ENCODE assay signal across 10 cellular contexts in genomic region chr9:134410078-134410834, GRCh38.
DNase-seq lines count a peak whose midpoint lies in the region; ATAC-seq and TF ChIP-seq lines count a peak whose summit lies in the region.
"Had no signal": no experiment of that assay in that cellular context is flagged by ENCODE, and none has a peak within 500 bp of the region (broad histone marks: within the 10 kb centered on the region; RNA-seq: fewer than 3 reads in every experiment).

No MANE protein-coding gene starts in this region.

- POLR2A ChIA-PET in WTC11 (lab: Charles Lee), result no interaction called here

- DNase-seq in T-helper 2 cell treated with Interferon-gamma antibody and Interleukin-4, amounts not matched to agents 5 μg/mL and 100 μg/mL, for 36 hours (ENCODE audit: low spot score), result no peak
- DNase-seq in T-helper 2 cell, result no peak
- no peak for DNase-seq in WTC11 (ENCODE audit: low spot score)
- peak; percentile 89 for DNase-seq in lower lobe of right lung
- peak; percentile 58 for DNase-seq in transverse colon
- DNase-seq in globus pallidus (ENCODE audit: low spot score), result no peak
- DNase-seq: activated B cell treated with CpG ODN at 0.5 μM for 24 hours had no signal

- H3K4me1 ChIP-seq in lower lobe of right lung, result peaks cover 97% of the 10 kb centered on the region
- peaks cover 38 to 79% (median 65%) of the 10 kb centered on the region in 4 donors for H3K4me1 ChIP-seq in transverse colon

- H3K27ac ChIP-seq in lower lobe of right lung (peak overlapping the region; percentile 76), transverse colon (peak overlapping the region in 1 of 4 donors; percentile 37)
- H3K27ac ChIP-seq: hepatocyte had no signal

- H3K9me3 ChIP-seq in lower lobe of right lung, result no peaks in the 10 kb centered on the region
- H3K9me3 ChIP-seq in transverse colon, result no peaks in the 10 kb centered on the region

- peak overlapping the region; percentile 69 for H3K27ac Mint-ChIP-seq in T-helper 2 cell treated with Interferon-gamma antibody and Interleukin-4, amounts not matched to agents 5 μg/mL and 100 μg/mL, for 36 hours
- peak overlapping the region; percentile 82 for H3K27ac Mint-ChIP-seq in WTC11
- H3K27ac Mint-ChIP-seq: activated B cell treated with CpG ODN at 0.5 μM for 24 hours had no signal

- H3K27me3 Mint-ChIP-seq in T-helper 2 cell treated with Interferon-gamma antibody and Interleukin-4, amounts not matched to agents 5 μg/mL and 100 μg/mL, for 36 hours (ENCODE audit: low read depth), result no peaks in the 10 kb centered on the region
- H3K27me3 Mint-ChIP-seq in WTC11 (ENCODE audit: low read depth), result no peaks in the 10 kb centered on the region
- H3K27me3 Mint-ChIP-seq: activated B cell treated with CpG ODN at 0.5 μM for 24 hours had no signal

- H3K4me3 ChIP-seq in lower lobe of right lung (no peak overlapping the region), transverse colon (no peak overlapping the region)
- H3K4me3 ChIP-seq: hepatocyte had no signal

- no peak for TF ChIP-seq CTCF in WTC11 (IDR thresholded peaks at IDR 0.05)
- no peak for TF ChIP-seq CTCF in lower lobe of right lung (IDR thresholded peaks at IDR 0.05)
- TF ChIP-seq CTCF in transverse colon (IDR thresholded peaks at IDR 0.05), result no peak

- intact Hi-C loops in lower lobe of right lung (cut with DNase I), result no loop called here
- intact Hi-C loops in transverse colon (cut with DNase I; ENCODE audit: low total_unique reads), result no loop called here

- in situ Hi-C loops in transverse colon (cut with MboI; ENCODE audit: low pct_ligation_motif_present in 1 of 4, low pct_unique_long_range_greater_than_20kb in 1 of 4, low sequenced_read_pairs in 3 of 4), result no loop called here

- CTCF ChIA-PET in WTC11 (lab: Charles Lee), result no interaction called here

- no peak for TF ChIP-seq EP300 in transverse colon (IDR thresholded peaks at IDR 0.05; ENCODE audit: low read depth)

- H3K9me3 Mint-ChIP-seq in T-helper 2 cell treated with Interferon-gamma antibody and Interleukin-4, amounts not matched to agents 5 μg/mL and 100 μg/mL, for 36 hours, result no peaks in the 10 kb centered on the region
- no peaks in the 10 kb centered on the region for H3K9me3 Mint-ChIP-seq in WTC11
- H3K9me3 Mint-ChIP-seq: activated B cell treated with CpG ODN at 0.5 μM for 24 hours had no signal

- no peak for TF ChIP-seq POLR2A in transverse colon (IDR thresholded peaks at IDR 0.05)

- H3K36me3 ChIP-seq in lower lobe of right lung (peaks cover 32% of the 10 kb centered on the region), transverse colon (peaks cover 0 to 2% (median 0%) of the 10 kb centered on the region in 4 donors)

- no peak overlapping the region for H3K4me3 Mint-ChIP-seq in T-helper 2 cell treated with Interferon-gamma antibody and Interleukin-4, amounts not matched to agents 5 μg/mL and 100 μg/mL, for 36 hours
- H3K4me3 Mint-ChIP-seq in WTC11, result no peak overlapping the region
- H3K4me3 Mint-ChIP-seq: activated B cell treated with CpG ODN at 0.5 μM for 24 hours had no signal

- no peaks in the 10 kb centered on the region for H3K36me3 Mint-ChIP-seq in T-helper 2 cell treated with Interferon-gamma antibody and Interleukin-4, amounts not matched to agents 5 μg/mL and 100 μg/mL, for 36 hours (ENCODE audit: low read depth)
- H3K36me3 Mint-ChIP-seq in WTC11, result no peaks in the 10 kb centered on the region

- H3K4me1 Mint-ChIP-seq in T-helper 2 cell treated with Interferon-gamma antibody and Interleukin-4, amounts not matched to agents 5 μg/mL and 100 μg/mL, for 36 hours (ENCODE audit: low read depth), result peaks cover 10% of the 10 kb centered on the region
- H3K4me1 Mint-ChIP-seq in WTC11, result peaks cover 12% of the 10 kb centered on the region

- no peaks in the 10 kb centered on the region for H3K27me3 ChIP-seq in lower lobe of right lung (ENCODE audit: low read depth)
- no peaks in the 10 kb centered on the region for H3K27me3 ChIP-seq in transverse colon
- H3K27me3 ChIP-seq: hepatocyte had no signal

- ATAC-seq in WTC11, result no peak
- peak; percentile 62 to 68 for ATAC-seq in lower lobe of right lung
- ATAC-seq in HG02623 (IDR thresholded peaks at IDR 0.05; ENCODE audit: unreplicated experiment), result no peak
- no peak for ATAC-seq in GM21381 (IDR thresholded peaks at IDR 0.05; ENCODE audit: unreplicated experiment)

- 75% methylated on average over 14 of the region's 17 CpGs; no CpG with 5 or more reads in 1 of the 2 donors for WGBS in transverse colon (ENCODE audit: low coverage in 1 of 2), 2 donors

TF ChIP-seq in WTC11, 78 proteins besides CTCF, POLR2A, EP300 and RAD21:
- TF ChIP-seq, protein P1, sequence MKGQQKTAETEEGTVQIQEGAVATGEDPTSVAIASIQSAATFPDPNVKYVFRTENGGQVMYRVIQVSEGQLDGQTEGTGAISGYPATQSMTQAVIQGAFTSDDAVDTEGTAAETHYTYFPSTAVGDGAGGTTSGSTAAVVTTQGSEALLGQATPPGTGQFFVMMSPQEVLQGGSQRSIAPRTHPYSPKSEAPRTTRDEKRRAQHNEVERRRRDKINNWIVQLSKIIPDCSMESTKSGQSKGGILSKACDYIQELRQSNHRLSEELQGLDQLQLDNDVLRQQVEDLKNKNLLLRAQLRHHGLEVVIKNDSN (CRISPR knock-in tag; IDR thresholded peaks at IDR 0.05), result no peak
- TF ChIP-seq ZNF671 (CRISPR knock-in tag; IDR thresholded peaks at IDR 0.05), result no peak

Comparison
In these comparisons a context has a peak if more than half of its experiments do, and no peak if none do; other contexts are left out.
1. DNase-seq: peak in lower lobe of right lung (single experiment) and transverse colon (single experiment); none in T-helper 2 cell treated with Interferon-gamma antibody and Interleukin-4, amounts not matched to agents 5 μg/mL and 100 μg/mL, for 36 hours (single experiment), T-helper 2 cell (0 of 5), WTC11 (single experiment) and globus pallidus (single experiment).
2. ATAC-seq: peak in lower lobe of right lung (2 of 2); none in WTC11 (single experiment), HG02623 (single experiment) and GM21381 (single experiment).